24 cellular contexts compared by ENCODE assay signal in the genomic region with DNA sequence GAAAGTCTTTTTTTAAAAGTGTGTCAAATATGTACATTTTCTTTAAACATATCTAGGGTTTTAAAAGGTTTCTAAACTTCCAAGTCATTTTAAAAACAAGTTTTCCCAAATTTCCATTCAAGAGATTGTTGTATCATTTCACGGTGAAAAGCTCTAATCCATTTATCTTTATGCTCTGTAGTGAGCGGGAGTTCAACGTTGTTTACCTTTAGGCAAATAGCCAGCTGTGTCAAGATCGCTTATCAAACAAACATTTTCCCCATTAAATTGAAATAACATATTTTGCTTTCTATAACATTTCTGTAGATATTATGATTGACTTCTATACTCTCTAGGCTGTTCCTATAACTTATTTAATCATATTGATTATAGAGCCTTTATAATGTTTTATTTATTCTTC.
"Had no signal": no experiment of that assay in that cellular context is flagged by ENCODE, and none has a peak within 500 bp of the region (broad histone marks: within the 10 kb centered on the region; RNA-seq: fewer than 3 reads in every experiment).

No MANE protein-coding gene starts in this region.

- H3K36me3 ChIP-seq: lower lobe of right lung, ovary, prostate gland, sigmoid colon, spleen, suprapubic skin, thoracic aorta, tibial artery, upper lobe of right lung had no signal

- H3K27ac ChIP-seq: hepatocyte, lower lobe of right lung, ovary, prostate gland, sigmoid colon, spleen, suprapubic skin, thoracic aorta, tibial artery, upper lobe of right lung had no signal

- ATAC-seq: left ventricle myocardium superior; lower lobe of right lung; mucosa of descending colon; naive thymus-derived CD4-positive, alpha-beta T cell; natural killer cell treated with Interleukin-12 subunit alpha and Interleukin-12 subunit beta and Interleukin-15 and Interleukin-18, amount 100 ng/mL, for 72 hours; right cardiac atrium; stimulated activated effector memory CD8-positive, alpha-beta T cell treated with anti-CD3 and anti-CD28 coated beads, Interleukin-12 subunit alpha, Interleukin-12 subunit beta, amount 100 ng/mL, for 72 hours; upper lobe of right lung had no signal

- H3K4me3 ChIP-seq: hepatocyte, lower lobe of right lung, mucosa of descending colon, ovary, prostate gland, sigmoid colon, spleen, suprapubic skin, thoracic aorta, tibial artery, upper lobe of right lung had no signal

- DNase-seq: left ventricle myocardium superior; lower lobe of right lung; mammary epithelial cell; mesenchymal stem cell; midbrain; mucosa of descending colon; naive thymus-derived CD4-positive, alpha-beta T cell; ovary; retina; right cardiac atrium; sigmoid colon; small intestine; spleen; stimulated activated CD4-positive, alpha-beta T cell treated with anti-CD3 and anti-CD28 coated beads, Interleukin-4, amount 100 ng/mL, for 24 hours; stimulated activated naive CD4-positive, alpha-beta T cell; tibial artery; trophoblast cell; upper lobe of right lung had no signal

- H3K4me1 ChIP-seq: lower lobe of right lung, prostate gland, sigmoid colon, suprapubic skin, tibial artery, upper lobe of right lung had no signal

- H3K27me3 ChIP-seq: hepatocyte, ovary, sigmoid colon, upper lobe of right lung had no signal

- H3K9me3 ChIP-seq: lower lobe of right lung, mucosa of descending colon, ovary, prostate gland, sigmoid colon, spleen, suprapubic skin, thoracic aorta, tibial artery, upper lobe of right lung had no signal
